In genomic region chr10:61993676-61994401, GRCh38 we compare ENCODE assay signal across 9 cellular contexts.
DNase-seq lines count a peak whose midpoint lies in the region; ATAC-seq and TF ChIP-seq lines count a peak whose summit lies in the region.
"Had no signal": no experiment of that assay in that cellular context is flagged by ENCODE, and none has a peak within 500 bp of the region (broad histone marks: within the 10 kb centered on the region; RNA-seq: fewer than 3 reads in every experiment).

No MANE protein-coding gene starts in this region.

- no peak overlapping the region for H4K91ac ChIP-seq in neuronal stem cell (ENCODE audit: low read depth, low read length, poor library complexity)

- TF ChIP-seq CTCF in coronary artery (IDR thresholded peaks at IDR 0.05) = no peak

- H3K18ac ChIP-seq in neuronal stem cell (ENCODE audit: low read length) = no peak overlapping the region

- no peak overlapping the region for H3K9ac ChIP-seq in neuronal stem cell (ENCODE audit: low read depth, low read length, poor library complexity)

- H3K4me3 ChIP-seq in coronary artery = peak overlapping the region; percentile 5
- no peak overlapping the region for H3K4me3 ChIP-seq in neuronal stem cell (ENCODE audit: low read length in 2 of 2)

- no peaks in the 10 kb centered on the region for H3K9me3 ChIP-seq in neuronal stem cell (replicated peaks in 1 of 2; ENCODE audit: control insufficient read depth in 2 of 2, insufficient read depth in 1 of 2, low read depth in 1 of 2, low read length in 2 of 2)

- H2AFZ ChIP-seq in neuronal stem cell (ENCODE audit: low read length) = peak overlapping the region; percentile 56

- H2BK5ac ChIP-seq in neuronal stem cell (ENCODE audit: low read length) = no peak overlapping the region

- H3K4me2 ChIP-seq in neuronal stem cell (ENCODE audit: insufficient read depth, low read length, poor library complexity, severe bottlenecking) = no peak overlapping the region

- H3K27ac ChIP-seq in coronary artery (peak overlapping the region; percentile 67 to 90), neuronal stem cell (replicated peaks; ENCODE audit: low read length) (no peak overlapping the region)

- H4K8ac ChIP-seq in neuronal stem cell (ENCODE audit: low read depth, low read length) = no peak overlapping the region

- no peak overlapping the region for H2BK12ac ChIP-seq in neuronal stem cell (ENCODE audit: low read length)

- H3K14ac ChIP-seq in neuronal stem cell (ENCODE audit: low read length) = no peak overlapping the region

- H3K4me1 ChIP-seq in neuronal stem cell (ENCODE audit: control insufficient read depth in 2 of 2, insufficient read depth in 1 of 2, low read depth in 1 of 2, low read length in 2 of 2) = peaks cover 0 to 26% of the 10 kb centered on the region in 2 donors

- H3K36me3 ChIP-seq in neuronal stem cell (replicated peaks in 1 of 2; ENCODE audit: control insufficient read depth in 2 of 2, insufficient read depth in 2 of 2, low read length in 2 of 2) = no peaks in the 10 kb centered on the region

- no CpG with 5 or more reads among the region's 7 CpGs for WGBS in neuronal stem cell (ENCODE audit: extremely low coverage in 2 of 2, insufficient read length in 2 of 2, insufficient replicate concordance in 1 of 2), 2 donors

- no peak overlapping the region for H2AK5ac ChIP-seq in neuronal stem cell (ENCODE audit: low read depth, low read length)

- ATAC-seq in GM19351 (IDR thresholded peaks at IDR 0.05; ENCODE audit: unreplicated experiment) = no peak
- ATAC-seq in GM18868 (IDR thresholded peaks at IDR 0.05; ENCODE audit: unreplicated experiment) = no peak

- no peak overlapping the region for H2BK120ac ChIP-seq in neuronal stem cell (ENCODE audit: low read depth, low read length)

- DNase-seq in COR-L47 (lab: John Stamatoyannopoulos, UW) = peak; percentile 57
- peak; percentile 65 for DNase-seq in NCI-H69 (lab: John Stamatoyannopoulos, UW)
- DNase-seq in coronary artery (ENCODE audit: low spot score) = no peak
- DNase-seq in neuronal stem cell (ENCODE audit: low spot score) = no peak
- DNase-seq in middle frontal gyrus (ENCODE audit: extremely low spot score, low spot score) = no peak
- DNase-seq in cerebellar nuclear complex (lab: John Stamatoyannopoulos, UW) = no peak
- DNase-seq: NCI-H526 had no signal

- no peaks in the 10 kb centered on the region for H3K79me1 ChIP-seq in neuronal stem cell (ENCODE audit: low read depth, low read length)

- H3K4ac ChIP-seq in neuronal stem cell (ENCODE audit: low read length) = no peak overlapping the region

- H3K23ac ChIP-seq in neuronal stem cell (ENCODE audit: low read depth, low read length, poor library complexity) = no peak overlapping the region

- no peaks in the 10 kb centered on the region for H3K27me3 ChIP-seq in neuronal stem cell (ENCODE audit: control insufficient read depth in 3 of 3, insufficient read depth in 3 of 3, low read depth in 1 of 3, low read length in 3 of 3)

- H2BK15ac ChIP-seq in neuronal stem cell (ENCODE audit: low read length) = no peak overlapping the region

Comparison
In these comparisons a context has a peak if more than half of its experiments do, and no peak if none do; other contexts are left out.
1. DNase-seq: peak in COR-L47 (single experiment) and NCI-H69 (single experiment); none in coronary artery (single experiment), neuronal stem cell (single experiment), middle frontal gyrus (single experiment) and cerebellar nuclear complex (0 of 2).